12 cellular contexts compared by ENCODE assay signal in the genomic region with DNA sequence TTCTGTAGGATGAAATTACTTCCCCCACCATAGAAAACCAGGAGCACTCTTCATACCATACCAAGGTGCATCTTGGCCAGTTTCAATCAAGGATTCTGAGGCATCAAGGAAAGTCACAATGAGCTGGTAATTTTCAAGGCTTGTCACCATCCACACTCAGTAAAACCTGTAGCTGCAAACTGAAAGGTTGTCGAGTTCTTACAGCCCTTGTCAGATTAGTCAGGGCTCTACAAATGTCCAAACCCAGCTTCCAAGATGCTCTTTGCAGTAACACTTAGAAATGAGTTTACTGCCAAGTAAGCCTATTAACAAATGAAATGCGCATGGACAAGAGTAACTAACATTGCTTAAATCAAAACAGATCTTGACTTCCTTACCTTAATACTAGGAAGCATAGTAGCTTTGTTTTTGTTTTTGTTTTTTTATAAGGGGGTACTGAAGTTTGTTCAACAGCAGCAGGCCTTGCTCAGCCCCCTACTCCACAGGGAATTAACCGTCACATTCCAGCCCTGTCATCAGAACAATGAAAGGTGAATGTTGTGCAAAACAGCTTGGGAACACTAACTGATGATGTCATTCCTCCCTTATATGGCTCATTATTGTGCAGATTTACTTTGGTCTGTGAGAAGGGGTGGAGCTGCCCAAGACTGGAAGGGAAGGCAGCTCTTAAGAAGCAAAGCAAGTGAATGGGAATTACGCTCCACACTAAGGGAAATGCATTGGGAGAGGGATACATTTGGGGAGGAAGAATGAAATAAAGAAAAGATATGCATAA. TPM values are rescaled to one million over a fixed set of nuclear protein-coding genes. Genes with fewer than 3 reads are reported as not detected.
A peak's percentile ranks its signal among the peaks of the same experiment; 100 is the strongest.
DNase-seq lines count a peak whose midpoint lies in the region; ATAC-seq, FAIRE-seq and TF ChIP-seq lines count a peak whose summit lies in the region.
"Had no signal": no experiment of that assay in that cellular context is flagged by ENCODE, and none has a peak within 500 bp of the region (broad histone marks: within the 10 kb centered on the region; RNA-seq: fewer than 3 reads in every experiment).

No MANE protein-coding gene starts in this region.

- no peak for FAIRE-seq in HepG2 (lab: Jason Lieb, UNC)
- FAIRE-seq: keratinocyte had no signal

- intact Hi-C loops in HepG2 (cut with micrococcal nuclease; ENCODE audit: unreplicated experiment) (no loop called here), right lobe of liver (cut with DNase I) (no loop called here), left lung (cut with DNase I) (no loop called here), posterior cingulate gyrus (cut with DNase I) (no loop called here)
- intact Hi-C loops in CD4-positive, alpha-beta memory T cell (cut with micrococcal nuclease): no loop called here

- TF ChIP-seq EP300 in HepG2 (IDR thresholded peaks at IDR 0.05; ENCODE audit: low read depth in 2 of 2, low read length in 2 of 2): no peak
- TF ChIP-seq EP300 in HepG2 (CRISPR knock-in tag; IDR thresholded peaks at IDR 0.05; ENCODE audit: borderline replicate concordance): no peak

- H3K27me3 Mint-ChIP-seq in endodermal cell (ENCODE audit: insufficient read depth): no peaks in the 10 kb centered on the region
- H3K27me3 Mint-ChIP-seq in CD4-positive, alpha-beta memory T cell: peaks cover 4 to 8% of the 10 kb centered on the region in 2 donors

- no peak overlapping the region for H3K4me2 ChIP-seq in HepG2 (ENCODE audit: low read depth, low read length)
- H3K4me2 ChIP-seq: BLaER1 had no signal

- H4K20me1 ChIP-seq in HepG2 (ENCODE audit: insufficient read depth, low read length): no peaks in the 10 kb centered on the region
- H4K20me1 ChIP-seq: BLaER1 had no signal

- TF ChIP-seq CTCF in HepG2 (CRISPR knock-in tag; IDR thresholded peaks at IDR 0.05) (no peak), right lobe of liver (IDR thresholded peaks at IDR 0.05) (no peak), endodermal cell (conservative IDR thresholded peaks at IDR 0.05) (no peak), left lung (IDR thresholded peaks at IDR 0.05) (no peak)

- H3K4me3 ChIP-seq in HepG2 (replicated peaks in 1 of 3; ENCODE audit: insufficient read depth in 1 of 3, low read depth in 2 of 3, low read length in 3 of 3) (no peak overlapping the region), right lobe of liver (no peak overlapping the region), endodermal cell (ENCODE audit: low read length) (no peak overlapping the region), left lung (no peak overlapping the region)
- no peak overlapping the region for H3K4me3 ChIP-seq in CD4-positive, alpha-beta memory T cell (ENCODE audit: low read length in 2 of 2)
- H3K4me3 ChIP-seq: BLaER1 had no signal

- TF ChIP-seq POLR2A in HepG2 (IDR thresholded peaks at IDR 0.05; ENCODE audit: insufficient read depth in 1 of 2, low read depth in 2 of 2, low read length in 2 of 2) (no peak), right lobe of liver (IDR thresholded peaks at IDR 0.05) (no peak)

- ATAC-seq in HepG2: no peak
- ATAC-seq in right lobe of liver: no peak
- peak; percentile 89 for ATAC-seq in left lung
- ATAC-seq in HG02571 (IDR thresholded peaks at IDR 0.05; ENCODE audit: unreplicated experiment): no peak

- no peaks in the 10 kb centered on the region for H3K27me3 ChIP-seq in HepG2 (ENCODE audit: control insufficient read depth in 1 of 2, insufficient read depth in 2 of 2, low read length in 2 of 2)
- no peaks in the 10 kb centered on the region for H3K27me3 ChIP-seq in right lobe of liver
- no peaks in the 10 kb centered on the region for H3K27me3 ChIP-seq in endodermal cell (ENCODE audit: control insufficient read depth, insufficient read depth, low read length, poor library complexity, severe bottlenecking)
- no peaks in the 10 kb centered on the region for H3K27me3 ChIP-seq in left lung
- H3K27me3 ChIP-seq in CD4-positive, alpha-beta memory T cell (ENCODE audit: insufficient read depth, low read length): no peaks in the 10 kb centered on the region
- H3K27me3 ChIP-seq: BLaER1 had no signal

- BruUV-seq in HepG2 (replicated peaks; lab: Mats Ljungman, UMichigan): no TSS peak

- H3K36me3 ChIP-seq in HepG2 (replicated peaks in 1 of 2; ENCODE audit: control insufficient read depth in 1 of 2, insufficient read depth in 2 of 2, low read length in 2 of 2) (no peaks in the 10 kb centered on the region), right lobe of liver (no peaks in the 10 kb centered on the region), endodermal cell (ENCODE audit: control insufficient read depth, insufficient read depth, low read length) (no peaks in the 10 kb centered on the region), left lung (no peaks in the 10 kb centered on the region)
- no peaks in the 10 kb centered on the region for H3K36me3 ChIP-seq in CD4-positive, alpha-beta memory T cell (ENCODE audit: insufficient read depth, low read length)
- H3K36me3 ChIP-seq: BLaER1 had no signal

- H3K79me2 ChIP-seq in HepG2 (ENCODE audit: insufficient read depth, low read length): no peaks in the 10 kb centered on the region

- in situ Hi-C loops in HepG2 (cut with HindIII; ENCODE audit: extremely low pct_ligation_motif_present, low pct_unique_long_range_greater_than_20kb): no loop called here

- peak overlapping the region; percentile 79 for H3K27ac Mint-ChIP-seq in endodermal cell
- no peak overlapping the region for H3K27ac Mint-ChIP-seq in CD4-positive, alpha-beta memory T cell
- H3K27ac Mint-ChIP-seq: activated T-helper 1 cell treated with anti-CD3 and anti-CD28 coated beads, Interleukin-12 subunit alpha, Interleukin-12 subunit beta, Interleukin-2, Interleukin-4 antibody, amounts not matched to agents 30 ng/mL and 10 ng/mL and 1 ng/mL, durations not matched to agents 14 hours and 24 hours and 36 hours had no signal

- peak overlapping the region; percentile 14 for H3K4me3 Mint-ChIP-seq in endodermal cell
- no peak overlapping the region for H3K4me3 Mint-ChIP-seq in CD4-positive, alpha-beta memory T cell
- H3K4me3 Mint-ChIP-seq: activated T-helper 1 cell treated with anti-CD3 and anti-CD28 coated beads, Interleukin-12 subunit alpha, Interleukin-12 subunit beta, Interleukin-2, Interleukin-4 antibody, amounts not matched to agents 30 ng/mL and 10 ng/mL and 1 ng/mL, durations not matched to agents 14 hours and 24 hours and 36 hours had no signal

- H3K9ac ChIP-seq in HepG2 (ENCODE audit: insufficient read depth, low read depth, low read length) (no peak overlapping the region), endodermal cell (ENCODE audit: extremely low read depth, low read length, poor library complexity, severe bottlenecking) (no peak overlapping the region)
- H3K9ac ChIP-seq: BLaER1 had no signal

- no peak for TF ChIP-seq RAD21 in HepG2 (CRISPR knock-in tag; IDR thresholded peaks at IDR 0.05)

- no peaks in the 10 kb centered on the region for H3K36me3 Mint-ChIP-seq in endodermal cell (ENCODE audit: low read depth)
- no peaks in the 10 kb centered on the region for H3K36me3 Mint-ChIP-seq in CD4-positive, alpha-beta memory T cell

- POLR2A ChIA-PET in HepG2 (lab: Yijun Ruan, JAX): no interaction called here
- POLR2A ChIA-PET in CD4-positive, alpha-beta memory T cell (lab: Charles Lee; ENCODE audit: partially characterized antibody): no interaction called here

- peaks cover 43% of the 10 kb centered on the region for H3K4me1 Mint-ChIP-seq in endodermal cell
- no peaks in the 10 kb centered on the region for H3K4me1 Mint-ChIP-seq in CD4-positive, alpha-beta memory T cell

- H3K9me3 Mint-ChIP-seq in endodermal cell: no peaks in the 10 kb centered on the region
- H3K9me3 Mint-ChIP-seq in CD4-positive, alpha-beta memory T cell: peaks cover 0 to 2% (median 0%) of the 10 kb centered on the region in 8 donors
- H3K9me3 Mint-ChIP-seq: activated T-helper 1 cell treated with anti-CD3 and anti-CD28 coated beads, Interleukin-12 subunit alpha, Interleukin-12 subunit beta, Interleukin-2, Interleukin-4 antibody, amounts not matched to agents 30 ng/mL and 10 ng/mL and 1 ng/mL, durations not matched to agents 14 hours and 24 hours and 36 hours had no signal

- H3K27ac ChIP-seq in HepG2 (ENCODE audit: extremely low read length, insufficient read depth, low read length): no peak overlapping the region
- no peak overlapping the region for H3K27ac ChIP-seq in right lobe of liver
- H3K27ac ChIP-seq in endodermal cell (ENCODE audit: low read depth, low read length): peak overlapping the region; percentile 79
- H3K27ac ChIP-seq in left lung: peak overlapping the region; percentile 53 to 71
- H3K27ac ChIP-seq in CD4-positive, alpha-beta memory T cell (ENCODE audit: low read depth, low read length): no peak overlapping the region
- H3K27ac ChIP-seq: BLaER1 had no signal

- no peak overlapping the region for H2AFZ ChIP-seq in HepG2 (ENCODE audit: low read length)

- H3K4me1 ChIP-seq in HepG2 (ENCODE audit: insufficient read depth, low read length): no peaks in the 10 kb centered on the region
- no peaks in the 10 kb centered on the region for H3K4me1 ChIP-seq in right lobe of liver
- peaks cover 9% of the 10 kb centered on the region for H3K4me1 ChIP-seq in endodermal cell (ENCODE audit: control insufficient read depth, insufficient read depth, low read length)
- peaks cover 4% of the 10 kb centered on the region in 2 donors for H3K4me1 ChIP-seq in left lung
- H3K4me1 ChIP-seq in CD4-positive, alpha-beta memory T cell (ENCODE audit: insufficient read depth, low read length): no peaks in the 10 kb centered on the region
- H3K4me1 ChIP-seq: BLaER1 had no signal

- H3K9me3 ChIP-seq in HepG2 (ENCODE audit: low read length): no peaks in the 10 kb centered on the region
- no peaks in the 10 kb centered on the region for H3K9me3 ChIP-seq in right lobe of liver
- H3K9me3 ChIP-seq in endodermal cell (ENCODE audit: control insufficient read depth, low read length): no peaks in the 10 kb centered on the region
- H3K9me3 ChIP-seq in left lung: no peaks in the 10 kb centered on the region
- H3K9me3 ChIP-seq in CD4-positive, alpha-beta memory T cell (ENCODE audit: control insufficient read depth in 1 of 2, low read length in 2 of 2): no peaks in the 10 kb centered on the region
- H3K9me3 ChIP-seq: BLaER1 had no signal

- WGBS in HepG2 (ENCODE audit: low lambda C conversion rate): 25% methylated on average over 4 of the region's 4 CpGs
- 65% methylated on average over 4 of the region's 4 CpGs for WGBS in right lobe of liver (ENCODE audit: insufficient coverage, low coverage, low lambda C conversion rate, missing lambda C conversion rate)
- 14 to 19% methylated on average over 1 to 4 of the region's 4 CpGs for WGBS in endodermal cell (ENCODE audit: insufficient coverage in 1 of 2, insufficient read length in 1 of 2), 2 experiments

- no peak for DNase-seq in HepG2 (ENCODE audit: low spot score)
- no peak for DNase-seq in right lobe of liver
- peak; percentile 81 for DNase-seq in endodermal cell
- no peak for DNase-seq in left lung
- DNase-seq in NCI-H2029 treated with DMSO at 0.1 percent for 48 hours (lab: John Stamatoyannopoulos, UW): no peak
- no peak for DNase-seq in posterior cingulate gyrus
- DNase-seq in CD4-positive, alpha-beta memory T cell: no peak
- DNase-seq: SHP77 treated with DMSO at 0.1 percent for 48 hours had no signal

- CTCF ChIA-PET in HepG2 (lab: Yijun Ruan, JAX; ENCODE audit: low intra/inter-chr PET ratio, low total read pairs): no interaction called here
- CTCF ChIA-PET in CD4-positive, alpha-beta memory T cell (lab: Charles Lee; ENCODE audit: partially characterized antibody): interaction anchor here (1.4 kb wide), 1 partner anchor 21 kb away, joined by 3 read pairs; no protein-coding TSS in a partner anchor

RNA-seq across cellular contexts. Expression of a gene that starts 49.9 kb away (rescaled TPM):
- total RNA-seq in HepG2 (2016; rRNA removed; fragmentation: Illumina TruSeq; extraction: Trizol) (38.4 and 54.4 TPM in 2 replicates), right lobe of liver (10 to 100 TPM; 40.1 to 66.8 (median 62.2) TPM), endodermal cell (10 to 100 TPM; 47.7 to 59.4 TPM), left lung (100 to 1,000 TPM; 169 to 193 TPM)
- 1.8 and 2.4 TPM in 2 replicates for total RNA-seq in HepG2 (2016; cell fraction: cytosol; rRNA removed; fragmentation: Illumina TruSeq; extraction: Trizol; ENCODE audit: low read depth)
- total RNA-seq in HepG2 (2016; cell fraction: insoluble cytoplasmic fraction; rRNA removed; fragmentation: Illumina TruSeq; extraction: Trizol): 32.4 and 47.0 TPM in 2 replicates
- total RNA-seq in HepG2 (2016; cell fraction: membrane; rRNA removed; fragmentation: Illumina TruSeq; extraction: Trizol): 9.9 and 10.6 TPM in 2 replicates
- total RNA-seq in HepG2 (2016; cell fraction: nucleus; rRNA removed; fragmentation: Illumina TruSeq; extraction: Trizol): 57.2 and 65.2 TPM in 2 replicates
- 14.9 and 17.6 TPM in 2 replicates for polyA plus RNA-seq in HepG2 (2011; rRNA removed)
- polyA plus RNA-seq in HepG2 (2011; cell fraction: cytosol; rRNA removed): 6.1 and 11.4 TPM in 2 replicates
- polyA plus RNA-seq in HepG2 (2011; cell fraction: nucleus; rRNA removed): 11.2 and 15.5 TPM in 2 replicates
- polyA plus RNA-seq in HepG2 (2012): 53.2 and 56.8 TPM in 2 replicates
- polyA plus RNA-seq in HepG2 (2016; cell fraction: cytosol; fragmentation: Illumina TruSeq; extraction: Trizol; ENCODE audit: low read depth): 1.9 TPM in 2 replicates
- polyA plus RNA-seq in HepG2 (2016; cell fraction: insoluble cytoplasmic fraction; fragmentation: Illumina TruSeq; extraction: Trizol; ENCODE audit: low read depth): 28.3 and 31.1 TPM in 2 replicates
- 5.5 and 5.6 TPM in 2 replicates for polyA plus RNA-seq in HepG2 (2016; cell fraction: membrane; fragmentation: Illumina TruSeq; extraction: Trizol; ENCODE audit: low read depth)
- 68.9 and 74.9 TPM in 2 replicates for polyA plus RNA-seq in HepG2 (2016; cell fraction: nucleus; fragmentation: Illumina TruSeq; extraction: Trizol; ENCODE audit: insufficient read depth, low read depth)
- 7.4 and 11.2 TPM in 2 replicates for polyA minus RNA-seq in HepG2 (2011; rRNA and poly(A)+ RNA removed; ENCODE audit: low replicate concordance)
- 18.1 and 24.4 TPM in 2 replicates for polyA minus RNA-seq in HepG2 (2011; cell fraction: cytosol; rRNA and poly(A)+ RNA removed)
- polyA minus RNA-seq in HepG2 (2011; cell fraction: nucleus; rRNA and poly(A)+ RNA removed): 28.7 and 32.2 TPM in 2 replicates
- 70.9 TPM for polyA plus RNA-seq in endodermal cell (2013, experiment 1 of 2)
- polyA plus RNA-seq in endodermal cell (2013, experiment 2 of 2): 74.4 TPM
- total RNA-seq in CD4-positive, alpha-beta memory T cell: 10 to 100 TPM; 73.6 to 78.3 TPM
- polyA plus RNA-seq in CD4-positive, alpha-beta memory T cell: 10 to 100 TPM; 44.7 to 56.5 TPM

Comparison
In these comparisons a context has a peak if more than half of its experiments do, and no peak if none do; other contexts are left out.
1. H3K27ac ChIP-seq: peak in endodermal cell (single experiment) and left lung (2 of 2); none in HepG2 (single experiment), right lobe of liver (0 of 3) and CD4-positive, alpha-beta memory T cell (single experiment).